Comparison of ENCODE assay signal across 18 cellular contexts in genomic region chr1:156776942-156777341, GRCh38. TPM values are rescaled to one million over a fixed set of nuclear protein-coding genes. Genes with fewer than 3 reads are reported as not detected.
DNase-seq lines count a peak whose midpoint lies in the region; ATAC-seq and TF ChIP-seq lines count a peak whose summit lies in the region.
"Had no signal": no experiment of that assay in that cellular context is flagged by ENCODE, and none has a peak within 500 bp of the region (broad histone marks: within the 10 kb centered on the region; RNA-seq: fewer than 3 reads in every experiment).

No MANE protein-coding gene starts in this region.

- no peaks in the 10 kb centered on the region for H3K27me3 ChIP-seq in CD4-positive, alpha-beta T cell (ENCODE audit: control insufficient read depth, insufficient read depth, low read length)
- H3K27me3 ChIP-seq in Loucy (ENCODE audit: insufficient read depth, low read length, poor library complexity, severe bottlenecking), result no peaks in the 10 kb centered on the region
- H3K27me3 ChIP-seq: breast epithelium, gastrocnemius medialis, neutrophil had no signal

- H3K27ac Mint-ChIP-seq in CD4-positive, alpha-beta T cell, result peak overlapping the region; percentile 53
- H3K27ac Mint-ChIP-seq in memory B cell, result peak overlapping the region; percentile 6
- H3K27ac Mint-ChIP-seq: stimulated activated memory B cell treated with anti-CD40 and anti-IgM and Interleukin-4, amounts not matched to agents 10 μg/mL and 1 μg/mL and 100 μg/mL, for 72 hours had no signal

- H3K9me3 ChIP-seq in CD4-positive, alpha-beta T cell (ENCODE audit: control insufficient read depth, low read length), result no peaks in the 10 kb centered on the region
- no peaks in the 10 kb centered on the region for H3K9me3 ChIP-seq in Loucy (ENCODE audit: insufficient read depth, low read depth, low read length)
- H3K9me3 ChIP-seq: breast epithelium, gastrocnemius medialis, neutrophil, thoracic aorta had no signal

- no peak for ATAC-seq in CD4-positive, alpha-beta T cell (ENCODE audit: poor library complexity)
- ATAC-seq in memory B cell (ENCODE audit: low read depth) (peak; percentile 34), HG03354 (IDR thresholded peaks at IDR 0.05; ENCODE audit: poor library complexity, severe bottlenecking, unreplicated experiment) (no peak), HG03520 (IDR thresholded peaks at IDR 0.05; ENCODE audit: unreplicated experiment) (no peak)
- ATAC-seq: gastrocnemius medialis; stimulated activated memory B cell treated with anti-CD40 and anti-IgM and Interleukin-4, amounts not matched to agents 10 μg/mL and 1 μg/mL and 100 μg/mL, for 72 hours had no signal

- H3K9me3 Mint-ChIP-seq in CD4-positive, alpha-beta T cell, result no peaks in the 10 kb centered on the region
- H3K9me3 Mint-ChIP-seq in memory B cell, result no peaks in the 10 kb centered on the region
- H3K9me3 Mint-ChIP-seq: stimulated activated memory B cell treated with anti-CD40 and anti-IgM and Interleukin-4, amounts not matched to agents 10 μg/mL and 1 μg/mL and 100 μg/mL, for 72 hours; T-helper 1 cell treated with Interleukin-12 subunit alpha and Interleukin-12 subunit beta and Interleukin-4 antibody, amounts not matched to agents 30 μg/mL and 1 μg/mL, for 36 hours had no signal

- no peaks in the 10 kb centered on the region for H3K27me3 Mint-ChIP-seq in CD4-positive, alpha-beta T cell
- H3K27me3 Mint-ChIP-seq in memory B cell, result no peaks in the 10 kb centered on the region
- H3K27me3 Mint-ChIP-seq: stimulated activated memory B cell treated with anti-CD40 and anti-IgM and Interleukin-4, amounts not matched to agents 10 μg/mL and 1 μg/mL and 100 μg/mL, for 72 hours had no signal

- peaks cover 43% of the 10 kb centered on the region for H3K4me1 ChIP-seq in Loucy (ENCODE audit: insufficient read depth, low read length, poor library complexity, severe bottlenecking)

- H3K36me3 Mint-ChIP-seq in CD4-positive, alpha-beta T cell (ENCODE audit: low read depth), result peaks cover 42% of the 10 kb centered on the region
- H3K36me3 Mint-ChIP-seq in memory B cell, result peaks cover 20% of the 10 kb centered on the region

- peaks cover 71% of the 10 kb centered on the region for H4K20me1 ChIP-seq in Loucy (ENCODE audit: insufficient read depth, low read length, poor library complexity, severe bottlenecking)

- POLR2A ChIA-PET in CD4-positive, alpha-beta T cell (lab: Charles Lee), result no interaction called here

- CTCF ChIA-PET in CD4-positive, alpha-beta T cell (lab: Charles Lee), result interaction anchor here (1.4 kb wide), 1 partner anchor 115 kb away, joined by 3 read pairs; no protein-coding TSS in a partner anchor

- no peak for TF ChIP-seq CTCF in CD4-positive, alpha-beta T cell (IDR thresholded peaks at IDR 0.05)
- no peak for TF ChIP-seq CTCF in Loucy (conservative IDR thresholded peaks at IDR 0.05; ENCODE audit: low read length)

- H3F3A ChIP-seq in Loucy (ENCODE audit: low read depth), result no peaks in the 10 kb centered on the region

- H3K9me2 ChIP-seq in Loucy (replicated peaks; ENCODE audit: low read depth, low read length), result no peaks in the 10 kb centered on the region

- intact Hi-C loops in CD4-positive, alpha-beta T cell (cut with DNase I, micrococcal nuclease), result no loop called here

- H3K4me3 Mint-ChIP-seq in CD4-positive, alpha-beta T cell, result no peak overlapping the region
- no peak overlapping the region for H3K4me3 Mint-ChIP-seq in memory B cell
- H3K4me3 Mint-ChIP-seq: stimulated activated memory B cell treated with anti-CD40 and anti-IgM and Interleukin-4, amounts not matched to agents 10 μg/mL and 1 μg/mL and 100 μg/mL, for 72 hours; T-helper 1 cell treated with Interleukin-12 subunit alpha and Interleukin-12 subunit beta and Interleukin-4 antibody, amounts not matched to agents 30 μg/mL and 1 μg/mL, for 36 hours had no signal

- no peak overlapping the region for H2AFZ ChIP-seq in Loucy (ENCODE audit: low read length)

- H3K4me3 ChIP-seq in Loucy (ENCODE audit: low read length, poor library complexity, severe bottlenecking), result peak overlapping the region; percentile 12
- H3K4me3 ChIP-seq: breast epithelium, gastrocnemius medialis, thoracic aorta had no signal

- peak overlapping the region; percentile 18 for H3K9ac ChIP-seq in Loucy (ENCODE audit: low read depth, low read length, poor library complexity, severe bottlenecking)

- H3K4me2 ChIP-seq in Loucy (ENCODE audit: low read depth, low read length, poor library complexity, severe bottlenecking), result peak overlapping the region; percentile 57

- peaks cover 57% of the 10 kb centered on the region for H3K4me1 Mint-ChIP-seq in CD4-positive, alpha-beta T cell (ENCODE audit: low read depth)
- peaks cover 29% of the 10 kb centered on the region for H3K4me1 Mint-ChIP-seq in memory B cell

- no peak overlapping the region for H3K27ac ChIP-seq in CD4-positive, alpha-beta T cell (ENCODE audit: low read depth, low read length)
- H3K27ac ChIP-seq: breast epithelium, gastrocnemius medialis, neutrophil, thoracic aorta, WERI-Rb-1 had no signal

- peaks cover 12% of the 10 kb centered on the region; the same call in 1 of the 2 replicates for H3K36me3 ChIP-seq in Loucy (ENCODE audit: insufficient read depth, low read length)
- H3K36me3 ChIP-seq: breast epithelium, gastrocnemius medialis, neutrophil, thoracic aorta had no signal

- H3K79me2 ChIP-seq in Loucy (ENCODE audit: insufficient read depth, low read length), result peaks cover 95% of the 10 kb centered on the region

- DNase-seq in CD4-positive, alpha-beta T cell, result no peak
- no peak for DNase-seq in memory B cell (ENCODE audit: low spot score in 2 of 2)
- DNase-seq in activated gamma-delta T cell treated with Interleukin-2 at 50 U/mL for 16 hours, result no peak
- DNase-seq: gastrocnemius medialis, GF-D8, kidney glomerular epithelial cell, midbrain, NCI-H526, WERI-Rb-1 had no signal

RNA-seq across cellular contexts. Expression of gene PRCC, which starts 9.6 kb away (rescaled TPM):
- total RNA-seq in CD4-positive, alpha-beta T cell, result 10 to 100 TPM; 49.5 to 50.0 TPM

RNA-seq across cellular contexts. Expression of gene HDGF, which starts 25.5 kb away (rescaled TPM):
- 10 to 100 TPM; 60.8 TPM for total RNA-seq in CD4-positive, alpha-beta T cell

RNA-seq across cellular contexts. Expression of gene MRPL24, which starts 36.1 kb away (rescaled TPM):
- 10 to 100 TPM; 11.7 to 11.9 TPM for total RNA-seq in CD4-positive, alpha-beta T cell

RNA-seq across cellular contexts. Expression of gene SH2D2A, which starts 39.7 kb away (rescaled TPM):
- total RNA-seq in CD4-positive, alpha-beta T cell, result 10 to 100 TPM; 51.6 to 51.8 TPM
- total RNA-seq: LHCN-M2 had no signal

RNA-seq across cellular contexts. Expression of gene ISG20L2, which starts 48.4 kb away (rescaled TPM):
- 10 to 100 TPM; 44.2 to 50.9 TPM for total RNA-seq in CD4-positive, alpha-beta T cell
